Comparison of ENCODE assay signal across 13 cellular contexts in the genomic region with DNA sequence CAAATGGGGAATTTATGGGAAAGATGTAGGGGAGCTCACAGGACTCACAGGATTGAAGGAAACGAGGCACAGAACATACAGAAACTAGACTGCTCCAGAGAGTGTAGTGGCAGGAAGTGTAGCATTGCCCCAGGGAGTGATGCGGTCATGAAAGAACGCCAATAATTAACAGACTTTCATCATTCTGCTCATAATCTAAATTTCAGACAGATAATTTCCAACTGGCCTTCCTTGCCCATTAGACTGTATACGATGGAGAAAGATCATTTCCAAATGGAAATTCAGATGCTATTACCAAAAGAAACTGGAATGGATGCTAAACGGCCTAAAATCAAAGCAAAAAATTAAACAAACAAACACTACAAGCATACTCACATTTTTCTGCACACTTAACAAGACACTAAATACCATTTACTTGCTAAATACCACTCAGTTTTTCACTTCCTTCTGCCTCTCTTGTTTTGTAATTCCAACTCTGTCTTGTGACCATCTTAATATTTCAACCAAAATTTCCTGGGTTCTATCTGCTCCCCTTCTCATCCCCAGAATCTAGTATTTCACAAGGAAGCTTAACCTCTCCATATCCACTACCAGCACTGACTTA.
A peak's percentile ranks its signal among the peaks of the same experiment; 100 is the strongest.
DNase-seq lines count a peak whose midpoint lies in the region; ATAC-seq, FAIRE-seq and TF ChIP-seq lines count a peak whose summit lies in the region.
"Had no signal": no experiment of that assay in that cellular context is flagged by ENCODE, and none has a peak within 500 bp of the region (broad histone marks: within the 10 kb centered on the region; RNA-seq: fewer than 3 reads in every experiment).

No MANE protein-coding gene starts in this region.

- H3K4me2 ChIP-seq in GM12878 (ENCODE audit: control insufficient read depth, insufficient read depth): no peak overlapping the region

- no peak overlapping the region for H3K4me3 ChIP-seq in GM12878

- POLR2A ChIA-PET in GM12878 (lab: Charles Lee) (interaction anchor here (1.0 to 1.2 kb wide), 2 partner anchors 41 to 85 kb away, joined by 3 read pairs; no protein-coding TSS in a partner anchor), GM10248 (lab: Yijun Ruan, JAX) (no interaction called here)

- H3K27me3 ChIP-seq in GM12878 (replicated peaks in 1 of 2; ENCODE audit: control insufficient read depth in 2 of 2, insufficient read depth in 2 of 2, low read length in 1 of 2): no peaks in the 10 kb centered on the region

- H3K79me2 ChIP-seq in GM12878 (ENCODE audit: control insufficient read depth, insufficient read depth, low read length): no peaks in the 10 kb centered on the region

- H2AFZ ChIP-seq in GM12878 (ENCODE audit: control insufficient read depth, low read depth, low read length): no peak overlapping the region

- RAD21 ChIA-PET in GM12878 (lab: Charles Lee; ENCODE audit: unreplicated experiment): interaction anchor here (0.8 to 6.2 kb wide), 21 partner anchors 13 to 509 kb away, joined by 3 to 51 read pairs (median 5); a partner anchor contains a TSS

- DNase-seq in GM12878 (ENCODE audit: low read depth, low spot score) (no peak), sciatic nerve (ENCODE audit: low spot score) (no peak), GM10248 (ENCODE audit: extremely low spot score) (no peak), nucleus accumbens (lab: John Stamatoyannopoulos, UW) (no peak)
- DNase-seq in stimulated activated CD4-positive, alpha-beta T cell treated with anti-CD3 and anti-CD28 coated beads, Interleukin-2, amount 100 ng/mL, for 48 hours: no peak
- DNase-seq: activated CD4-positive, alpha-beta T cell treated with anti-CD3 and anti-CD28 coated beads, Interleukin-2, amount 50 U/mL, for 48 hours; dermis blood vessel endothelial cell; KG1; naive thymus-derived CD8-positive, alpha-beta T cell; NCI-H226; stimulated activated naive CD4-positive, alpha-beta T cell had no signal

- no peak overlapping the region for H3K9ac ChIP-seq in GM12878 (ENCODE audit: control insufficient read depth, insufficient read depth, low read length)

- WGBS in GM12878 (ENCODE audit: insufficient coverage, insufficient replicate concordance, low lambda C conversion rate, missing lambda C conversion rate): 30% methylated on average over 5 of the region's 5 CpGs

- H3K4me1 ChIP-seq in GM12878 (ENCODE audit: control insufficient read depth, insufficient read depth, low read length): no peaks in the 10 kb centered on the region

- intact Hi-C loops in GM12878 (cut with micrococcal nuclease; ENCODE audit: unreplicated experiment) (loop anchor here (2.0 to 10.0 kb wide), 3 partner anchors 71 to 264 kb away; a partner anchor contains a TSS), sciatic nerve (cut with DNase I) (no loop called here)

- TF ChIP-seq POLR2A in GM12878 (IDR thresholded peaks at IDR 0.05; ENCODE audit: low read depth, low read length): no peak

- in situ Hi-C loops in GM12878 (cut with MboI): no loop called here

- no peaks in the 10 kb centered on the region for H3K36me3 ChIP-seq in GM12878 (ENCODE audit: control insufficient read depth in 2 of 2, insufficient read depth in 2 of 2, low read length in 1 of 2)

- no peak for TF ChIP-seq CTCF in GM12878 (IDR thresholded peaks at IDR 0.05 in 2 of 3, conservative IDR thresholded peaks at IDR 0.05 in 1 of 3; ENCODE audit: control insufficient read depth in 2 of 3, extremely low read depth in 1 of 3, insufficient read depth in 1 of 3, low read depth in 3 of 3, low read length in 3 of 3)
- no peak for TF ChIP-seq CTCF in GM10248 (IDR thresholded peaks at IDR 0.05; ENCODE audit: control extremely low read depth, extremely low read depth, low read depth, missing control alignments)

- BruUV-seq in GM12878 (replicated peaks; lab: Mats Ljungman, UMichigan): no TSS peak

- peak in 1 of 2 experiments; percentile 25; a peak in 1 of 4 replicates for TF ChIP-seq EP300 in GM12878 (IDR thresholded peaks at IDR 0.05; ENCODE audit: borderline replicate concordance in 1 of 2, control insufficient read depth in 1 of 2, low read depth in 2 of 2, low read length in 2 of 2)

- H3K27ac ChIP-seq in GM12878 (ENCODE audit: control insufficient read depth, insufficient read depth): no peak overlapping the region

- ATAC-seq in GM18907 (IDR thresholded peaks at IDR 0.05; ENCODE audit: unreplicated experiment): peak; percentile 94
- ATAC-seq in HG03097 (IDR thresholded peaks at IDR 0.05; ENCODE audit: low FRiP score, unreplicated experiment): peak; percentile 76
- ATAC-seq in GM12878: peak; percentile 87
- ATAC-seq in sciatic nerve: peak; percentile 37
- ATAC-seq: naive thymus-derived CD8-positive, alpha-beta T cell had no signal

- CTCF ChIA-PET in GM12878 (lab: Yijun Ruan, JAX) (interaction anchor here (0.8 to 5.0 kb wide), 23 partner anchors 12 to 510 kb away, joined by 3 to 41 read pairs (median 4); a partner anchor contains a TSS), GM10248 (lab: Yijun Ruan, JAX) (interaction anchor here (0.9 to 3.7 kb wide), 4 partner anchors 15 to 119 kb away, joined by 3 to 13 read pairs (median 3); no protein-coding TSS in a partner anchor)

- no peak for FAIRE-seq in GM12878 (lab: Jason Lieb, UNC)

- SMC1A ChIA-PET in GM12878 (lab: Charles Lee; ENCODE audit: uncharacterized antibody, unreplicated experiment): interaction anchor here (0.6 to 3.8 kb wide), 24 partner anchors 9 to 510 kb away, joined by 3 to 43 read pairs (median 4); a partner anchor contains a TSS

- H4K20me1 ChIP-seq in GM12878 (ENCODE audit: control insufficient read depth, insufficient read depth): no peaks in the 10 kb centered on the region

- no peak for TF ChIP-seq RAD21 in GM12878 (IDR thresholded peaks at IDR 0.05; ENCODE audit: insufficient read depth, low read depth, low read length)

- H3K9me3 ChIP-seq in GM12878 (replicated peaks; ENCODE audit: control insufficient read depth, insufficient read depth, low read length): no peaks in the 10 kb centered on the region

TF ChIP-seq in GM12878, 131 proteins besides CTCF, POLR2A, EP300 and RAD21 (continues in another document):
- TF ChIP-seq NRF1 (conservative IDR thresholded peaks at IDR 0.05; ENCODE audit: low read depth, low read length): no peak
- no peak for TF ChIP-seq ZNF207 (IDR thresholded peaks at IDR 0.05; ENCODE audit: borderline replicate concordance)
- no peak for TF ChIP-seq PAX8 (IDR thresholded peaks at IDR 0.05)
- no peak for TF ChIP-seq MTA3 (IDR thresholded peaks at IDR 0.05; ENCODE audit: borderline replicate concordance, low read length)
- TF ChIP-seq NBN (IDR thresholded peaks at IDR 0.05): 0 out of 2 replicates have a peak, but pooled peaks have one; percentile 51
- no peak for TF ChIP-seq SIX5 (IDR thresholded peaks at IDR 0.05; ENCODE audit: low read depth, low read length, severe bottlenecking)
- TF ChIP-seq, protein P1, sequence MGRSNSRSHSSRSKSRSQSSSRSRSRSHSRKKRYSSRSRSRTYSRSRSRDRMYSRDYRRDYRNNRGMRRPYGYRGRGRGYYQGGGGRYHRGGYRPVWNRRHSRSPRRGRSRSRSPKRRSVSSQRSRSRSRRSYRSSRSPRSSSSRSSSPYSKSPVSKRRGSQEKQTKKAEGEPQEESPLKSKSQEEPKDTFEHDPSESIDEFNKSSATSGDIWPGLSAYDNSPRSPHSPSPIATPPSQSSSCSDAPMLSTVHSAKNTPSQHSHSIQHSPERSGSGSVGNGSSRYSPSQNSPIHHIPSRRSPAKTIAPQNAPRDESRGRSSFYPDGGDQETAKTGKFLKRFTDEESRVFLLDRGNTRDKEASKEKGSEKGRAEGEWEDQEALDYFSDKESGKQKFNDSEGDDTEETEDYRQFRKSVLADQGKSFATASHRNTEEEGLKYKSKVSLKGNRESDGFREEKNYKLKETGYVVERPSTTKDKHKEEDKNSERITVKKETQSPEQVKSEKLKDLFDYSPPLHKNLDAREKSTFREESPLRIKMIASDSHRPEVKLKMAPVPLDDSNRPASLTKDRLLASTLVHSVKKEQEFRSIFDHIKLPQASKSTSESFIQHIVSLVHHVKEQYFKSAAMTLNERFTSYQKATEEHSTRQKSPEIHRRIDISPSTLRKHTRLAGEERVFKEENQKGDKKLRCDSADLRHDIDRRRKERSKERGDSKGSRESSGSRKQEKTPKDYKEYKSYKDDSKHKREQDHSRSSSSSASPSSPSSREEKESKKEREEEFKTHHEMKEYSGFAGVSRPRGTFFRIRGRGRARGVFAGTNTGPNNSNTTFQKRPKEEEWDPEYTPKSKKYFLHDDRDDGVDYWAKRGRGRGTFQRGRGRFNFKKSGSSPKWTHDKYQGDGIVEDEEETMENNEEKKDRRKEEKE (IDR thresholded peaks at IDR 0.05): no peak
- TF ChIP-seq POLR2AphosphoS5 (IDR thresholded peaks at IDR 0.05; ENCODE audit: low read length): no peak
- TF ChIP-seq WRNIP1 (IDR thresholded peaks at IDR 0.05; ENCODE audit: borderline replicate concordance, low read depth, low read length): 0 out of 2 replicates have a peak, but pooled peaks have one; percentile 37
- no peak for TF ChIP-seq FOXK2 (IDR thresholded peaks at IDR 0.05)
- peak; percentile 86 for TF ChIP-seq MTA2 (IDR thresholded peaks at IDR 0.05; ENCODE audit: low read depth)
- no peak for TF ChIP-seq SMC3 (IDR thresholded peaks at IDR 0.05; ENCODE audit: borderline replicate concordance, low read length)
- TF ChIP-seq SREBF2 (IDR thresholded peaks at IDR 0.05; ENCODE audit: low read length): no peak
- TF ChIP-seq, protein P2, sequence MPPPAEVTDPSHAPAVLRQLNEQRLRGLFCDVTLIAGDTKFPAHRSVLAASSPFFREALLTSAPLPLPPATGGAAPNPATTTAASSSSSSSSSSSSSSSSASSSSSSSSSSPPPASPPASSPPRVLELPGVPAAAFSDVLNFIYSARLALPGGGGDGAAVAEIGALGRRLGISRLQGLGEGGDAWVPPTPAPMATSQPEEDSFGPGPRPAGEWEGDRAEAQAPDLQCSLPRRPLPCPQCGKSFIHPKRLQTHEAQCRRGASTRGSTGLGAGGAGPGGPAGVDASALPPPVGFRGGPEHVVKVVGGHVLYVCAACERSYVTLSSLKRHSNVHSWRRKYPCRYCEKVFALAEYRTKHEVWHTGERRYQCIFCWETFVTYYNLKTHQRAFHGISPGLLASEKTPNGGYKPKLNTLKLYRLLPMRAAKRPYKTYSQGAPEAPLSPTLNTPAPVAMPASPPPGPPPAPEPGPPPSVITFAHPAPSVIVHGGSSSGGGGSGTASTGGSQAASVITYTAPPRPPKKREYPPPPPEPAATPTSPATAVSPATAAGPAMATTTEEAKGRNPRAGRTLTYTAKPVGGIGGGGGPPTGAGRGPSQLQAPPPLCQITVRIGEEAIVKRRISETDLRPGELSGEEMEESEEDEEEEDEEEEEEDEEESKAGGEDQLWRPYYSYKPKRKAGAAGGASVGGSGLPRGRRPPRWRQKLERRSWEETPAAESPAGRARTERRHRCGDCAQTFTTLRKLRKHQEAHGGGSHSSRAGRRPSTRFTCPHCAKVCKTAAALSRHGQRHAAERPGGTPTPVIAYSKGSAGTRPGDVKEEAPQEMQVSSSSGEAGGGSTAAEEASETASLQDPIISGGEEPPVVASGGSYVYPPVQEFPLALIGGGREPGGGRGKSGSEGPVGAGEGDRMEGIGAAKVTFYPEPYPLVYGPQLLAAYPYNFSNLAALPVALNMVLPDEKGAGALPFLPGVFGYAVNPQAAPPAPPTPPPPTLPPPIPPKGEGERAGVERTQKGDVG (CRISPR knock-in tag; IDR thresholded peaks at IDR 0.05): no peak

Comparison
In these comparisons a context has a peak if more than half of its experiments do, and no peak if none do; other contexts are left out.
1. ATAC-seq: peak in every context shown above with its lines; median percentile 94 in GM18907; 87 in GM12878; 76 in HG03097; 37 in sciatic nerve.